ENCODE assay signal across 12 cellular contexts in the genomic region with DNA sequence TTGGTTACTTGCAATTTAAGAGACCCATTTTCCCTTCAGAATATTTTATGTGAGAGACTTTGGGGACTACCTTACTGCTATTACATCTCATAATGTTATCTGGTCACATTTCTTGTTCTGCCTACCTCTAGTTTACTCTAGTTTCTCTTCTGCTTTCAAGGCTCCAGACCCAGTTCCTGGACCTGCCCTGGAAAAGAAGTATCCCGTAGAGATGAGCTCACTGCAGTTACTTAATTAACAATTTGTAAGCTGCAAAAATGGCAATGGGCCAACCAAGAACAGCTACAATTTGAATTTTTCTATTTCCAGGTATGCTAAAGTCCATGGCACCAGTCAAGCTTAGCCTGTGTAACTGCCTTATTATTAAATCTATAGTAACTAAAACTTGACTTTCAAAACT. TPM values are rescaled to one million over a fixed set of nuclear protein-coding genes. Genes with fewer than 3 reads are reported as not detected.
DNase-seq lines count a peak whose midpoint lies in the region; ATAC-seq and TF ChIP-seq lines count a peak whose summit lies in the region.
"Had no signal": no experiment of that assay in that cellular context is flagged by ENCODE, and none has a peak within 500 bp of the region (broad histone marks: within the 10 kb centered on the region; RNA-seq: fewer than 3 reads in every experiment).

No MANE protein-coding gene starts in this region.

- peaks cover 37% of the 10 kb centered on the region for H3K4me1 Mint-ChIP-seq in memory B cell

- H3K9me3 ChIP-seq in gastrocnemius medialis = no peaks in the 10 kb centered on the region

- in situ Hi-C loops in gastrocnemius medialis (cut with MboI; ENCODE audit: low sequenced_read_pairs in 4 of 4) = no loop called here

- peak; percentile 66 for ATAC-seq in GM21528 (IDR thresholded peaks at IDR 0.05; ENCODE audit: low FRiP score, unreplicated experiment)
- peak; percentile 55 for ATAC-seq in HG03521 (IDR thresholded peaks at IDR 0.05; ENCODE audit: unreplicated experiment)
- ATAC-seq in memory B cell (ENCODE audit: low read depth) = peak; percentile 80
- no peak for ATAC-seq in HG03025 (IDR thresholded peaks at IDR 0.05; ENCODE audit: low FRiP score, unreplicated experiment)
- ATAC-seq in gastrocnemius medialis = no peak

- no peaks in the 10 kb centered on the region for H3K9me3 Mint-ChIP-seq in memory B cell

- H3K4me3 Mint-ChIP-seq in memory B cell = no peak overlapping the region

- no peak overlapping the region for H3K4me3 ChIP-seq in gastrocnemius medialis
- H3K4me3 ChIP-seq: skin epidermis had no signal

- intact Hi-C loops in gastrocnemius medialis (cut with DNase I; ENCODE audit: low total_unique reads) = no loop called here

- peak; percentile 24 for DNase-seq in DMS 273 (lab: John Stamatoyannopoulos, UW; ENCODE audit: unreplicated experiment)
- DNase-seq in DMS 273 treated with DMSO at 0.1 percent for 48 hours (lab: John Stamatoyannopoulos, UW) = no peak
- peak in 1 of 2 donors; percentile 7 for DNase-seq in memory B cell (ENCODE audit: low spot score in 2 of 2)
- DNase-seq in NCI-H526 (lab: John Stamatoyannopoulos, UW) = no peak
- no peak for DNase-seq in gastrocnemius medialis
- DNase-seq: NCI-H2029, trophoblast cell had no signal

- TF ChIP-seq POLR2A in gastrocnemius medialis (IDR thresholded peaks at IDR 0.05) = no peak

- no peak overlapping the region for H3K27ac ChIP-seq in gastrocnemius medialis
- H3K27ac ChIP-seq: 22Rv1, skin epidermis had no signal

- peaks cover 43 to 55% of the 10 kb centered on the region in 2 donors for H3K4me1 ChIP-seq in gastrocnemius medialis

- TF ChIP-seq CTCF in gastrocnemius medialis (IDR thresholded peaks at IDR 0.05 in 4 of 5, conservative IDR thresholded peaks at IDR 0.05 in 1 of 5) = no peak

- peaks cover 9% of the 10 kb centered on the region for H3K36me3 Mint-ChIP-seq in memory B cell

- no peaks in the 10 kb centered on the region for H3K27me3 Mint-ChIP-seq in memory B cell

- H3K27ac Mint-ChIP-seq in memory B cell = peak overlapping the region; percentile 45

- no peaks in the 10 kb centered on the region for H3K36me3 ChIP-seq in gastrocnemius medialis

- no peaks in the 10 kb centered on the region for H3K27me3 ChIP-seq in gastrocnemius medialis

RNA-seq across cellular contexts. Expression of gene TAB2, which starts 25.0 kb away (rescaled TPM):
- total RNA-seq in gastrocnemius medialis = 10 to 100 TPM; 63.7 to 73.5 (median 69.2) TPM

RNA-seq across cellular contexts. Expression of gene SUMO4, which starts 57.5 kb away (rescaled TPM):
- 1 to 10 TPM in 1 of 4 donors, under 1 TPM in 1, not detected in 2; 0.33 to 6.3 TPM for total RNA-seq in gastrocnemius medialis

Comparison
In these comparisons a context has a peak if more than half of its experiments do, and no peak if none do; other contexts are left out.
1. ATAC-seq: peak in GM21528 (single experiment), HG03521 (single experiment) and memory B cell (single experiment); none in HG03025 (single experiment) and gastrocnemius medialis (0 of 2).